ENCODE assay signal across 23 cellular contexts in the genomic region with DNA sequence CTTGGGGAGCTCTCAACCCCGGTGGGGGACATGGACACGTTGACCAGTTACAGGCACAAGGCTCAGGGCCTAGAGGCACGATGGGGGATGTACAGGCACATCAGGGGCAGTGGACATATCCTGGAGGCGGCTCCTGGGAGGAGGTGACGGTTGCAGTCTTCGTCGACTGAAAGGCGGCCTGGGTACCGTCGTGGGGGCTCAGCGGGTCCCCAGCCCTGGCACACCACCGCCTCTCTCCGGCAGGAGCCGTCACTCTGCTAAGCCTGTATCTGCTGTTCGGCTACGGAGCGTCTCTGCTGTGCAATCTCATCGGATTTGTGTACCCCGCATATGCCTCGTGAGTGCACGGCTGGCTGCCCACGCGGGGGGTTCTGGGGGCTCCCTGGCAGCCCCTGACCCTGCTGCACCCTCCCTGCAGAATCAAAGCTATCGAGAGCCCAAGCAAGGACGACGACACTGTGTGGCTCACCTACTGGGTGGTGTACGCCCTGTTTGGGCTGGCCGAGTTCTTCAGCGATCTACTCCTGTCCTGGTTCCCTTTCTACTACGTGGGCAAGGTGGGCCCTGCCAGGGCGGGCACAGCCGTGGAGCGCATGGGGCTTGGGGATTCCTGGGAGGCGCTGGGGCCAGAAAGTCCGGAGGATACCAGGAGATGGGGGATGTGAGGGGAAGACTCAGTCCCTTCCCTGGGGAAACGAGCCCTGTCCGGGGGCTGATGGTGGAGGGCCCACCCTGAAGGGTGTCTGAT. TPM values are rescaled to one million over a fixed set of nuclear protein-coding genes. Genes with fewer than 3 reads are reported as not detected.
A peak's percentile ranks its signal among the peaks of the same experiment; 100 is the strongest.
DNase-seq lines count a peak whose midpoint lies in the region; ATAC-seq, FAIRE-seq and TF ChIP-seq lines count a peak whose summit lies in the region.
"Had no signal": no experiment of that assay in that cellular context is flagged by ENCODE, and none has a peak within 500 bp of the region (broad histone marks: within the 10 kb centered on the region; RNA-seq: fewer than 3 reads in every experiment).

No MANE protein-coding gene starts in this region.

- no peak overlapping the region for H3K4me3 ChIP-seq in HepG2 (replicated peaks in 1 of 3; ENCODE audit: insufficient read depth in 1 of 3, low read depth in 2 of 3, low read length in 3 of 3)
- H3K4me3 ChIP-seq in right lobe of liver = no peak overlapping the region
- no peak overlapping the region for H3K4me3 ChIP-seq in neuronal stem cell (ENCODE audit: low read length in 2 of 2)
- H3K4me3 ChIP-seq: A549; BLaER1 treated with 17β-estradiol and CSF1 and Interleukin-3, amounts not matched to agents 10 nM and 100 nM had no signal

- TF ChIP-seq CTCF in HepG2 (CRISPR knock-in tag; IDR thresholded peaks at IDR 0.05) (no peak), right lobe of liver (IDR thresholded peaks at IDR 0.05) (no peak)

- no peak overlapping the region for H3K4ac ChIP-seq in neuronal stem cell (ENCODE audit: low read length)

- H3K36me3 ChIP-seq in HepG2 (replicated peaks in 1 of 2; ENCODE audit: control insufficient read depth in 1 of 2, insufficient read depth in 2 of 2, low read length in 2 of 2) (no peaks in the 10 kb centered on the region), right lobe of liver (no peaks in the 10 kb centered on the region), neuronal stem cell (replicated peaks in 1 of 2; ENCODE audit: control insufficient read depth in 2 of 2, insufficient read depth in 2 of 2, low read length in 2 of 2) (no peaks in the 10 kb centered on the region)
- H3K36me3 ChIP-seq: BE2C; BLaER1 treated with 17β-estradiol and CSF1 and Interleukin-3, amounts not matched to agents 10 nM and 100 nM had no signal

- BruUV-seq in HepG2 (replicated peaks; lab: Mats Ljungman, UMichigan) = no TSS peak

- H3K4me1 ChIP-seq in HepG2 (ENCODE audit: insufficient read depth, low read length) (peaks cover 51% of the 10 kb centered on the region), right lobe of liver (peaks cover 0 to 26% (median 5%) of the 10 kb centered on the region in 4 donors), neuronal stem cell (ENCODE audit: control insufficient read depth in 2 of 2, insufficient read depth in 1 of 2, low read depth in 1 of 2, low read length in 2 of 2) (peaks cover 15% of the 10 kb centered on the region in 2 donors)

- H2AFZ ChIP-seq in HepG2 (ENCODE audit: low read length) = no peak overlapping the region
- no peak overlapping the region for H2AFZ ChIP-seq in neuronal stem cell (ENCODE audit: low read length)

- H4K20me1 ChIP-seq in HepG2 (ENCODE audit: insufficient read depth, low read length) = no peaks in the 10 kb centered on the region

- CTCF ChIA-PET in HepG2 (lab: Yijun Ruan, JAX; ENCODE audit: low intra/inter-chr PET ratio, low total read pairs) = no interaction called here

- TF ChIP-seq POLR2A in HepG2 (IDR thresholded peaks at IDR 0.05; ENCODE audit: insufficient read depth in 1 of 2, low read depth in 2 of 2, low read length in 2 of 2) (no peak), right lobe of liver (IDR thresholded peaks at IDR 0.05) (no peak)

- H2BK15ac ChIP-seq in neuronal stem cell (ENCODE audit: low read length) = peak overlapping the region; percentile 71

- H3K27ac ChIP-seq in HepG2 (ENCODE audit: extremely low read length, insufficient read depth, low read length) (no peak overlapping the region), right lobe of liver (no peak overlapping the region), neuronal stem cell (replicated peaks; ENCODE audit: low read length) (no peak overlapping the region)
- H3K27ac ChIP-seq: A549; BLaER1 treated with 17β-estradiol and CSF1 and Interleukin-3, amounts not matched to agents 10 nM and 100 nM had no signal

- H3K79me2 ChIP-seq in HepG2 (ENCODE audit: insufficient read depth, low read length) = peaks cover 6% of the 10 kb centered on the region

- no peak for FAIRE-seq in HepG2 (lab: Jason Lieb, UNC)
- FAIRE-seq: A549, G401.6, GM12892, GM19239 had no signal

- H3K23ac ChIP-seq in neuronal stem cell (ENCODE audit: low read depth, low read length, poor library complexity) = peak overlapping the region; percentile 31

- ATAC-seq in HepG2 = no peak
- no peak for ATAC-seq in right lobe of liver
- ATAC-seq in sciatic nerve = no peak
- ATAC-seq in GM18511 (IDR thresholded peaks at IDR 0.05; ENCODE audit: unreplicated experiment) = no peak
- no peak for ATAC-seq in GM21423 (IDR thresholded peaks at IDR 0.05; ENCODE audit: unreplicated experiment)
- ATAC-seq: A549 had no signal

- TF ChIP-seq EP300 in HepG2 (IDR thresholded peaks at IDR 0.05; ENCODE audit: low read depth in 2 of 2, low read length in 2 of 2) (no peak), HepG2 (CRISPR knock-in tag; IDR thresholded peaks at IDR 0.05; ENCODE audit: borderline replicate concordance) (no peak)

- intact Hi-C loops in HepG2 (cut with micrococcal nuclease; ENCODE audit: unreplicated experiment) = no loop called here
- intact Hi-C loops in right lobe of liver (cut with DNase I) = no loop called here
- intact Hi-C loops in sciatic nerve (cut with DNase I) = no loop called here

- H3K14ac ChIP-seq in neuronal stem cell (ENCODE audit: low read length) = peak overlapping the region; percentile 38

- H2BK120ac ChIP-seq in neuronal stem cell (ENCODE audit: low read depth, low read length) = no peak overlapping the region

- no peaks in the 10 kb centered on the region for H3K27me3 ChIP-seq in HepG2 (ENCODE audit: control insufficient read depth in 1 of 2, insufficient read depth in 2 of 2, low read length in 2 of 2)
- no peaks in the 10 kb centered on the region for H3K27me3 ChIP-seq in right lobe of liver
- H3K27me3 ChIP-seq in neuronal stem cell (ENCODE audit: control insufficient read depth in 3 of 3, insufficient read depth in 3 of 3, low read depth in 1 of 3, low read length in 3 of 3) = peaks cover 3 to 18% (median 14%) of the 10 kb centered on the region in 3 experiments
- H3K27me3 ChIP-seq: BE2C had no signal

- H3K18ac ChIP-seq in neuronal stem cell (ENCODE audit: low read length) = peak overlapping the region; percentile 64

- no peak overlapping the region for H4K8ac ChIP-seq in neuronal stem cell (ENCODE audit: low read depth, low read length)

- H2BK12ac ChIP-seq in neuronal stem cell (ENCODE audit: low read length) = peak overlapping the region; percentile 94

- H2AK5ac ChIP-seq in neuronal stem cell (ENCODE audit: low read depth, low read length) = peak overlapping the region; percentile 68

- DNase-seq in HepG2 (ENCODE audit: low spot score) (no peak), right lobe of liver (no peak), neuronal stem cell (ENCODE audit: low spot score) (no peak), sciatic nerve (ENCODE audit: low spot score) (peak; percentile 54)
- DNase-seq: 8988T, ACHN, AML-193, BE2C, Calu3, COR-L47, DMS153, DND-41, GOT3, H7, HCEC 1CT had no signal

- POLR2A ChIA-PET in HepG2 (lab: Yijun Ruan, JAX) = no interaction called here

- no peak for TF ChIP-seq RAD21 in HepG2 (CRISPR knock-in tag; IDR thresholded peaks at IDR 0.05)

- H3K9ac ChIP-seq in HepG2 (ENCODE audit: insufficient read depth, low read depth, low read length) = no peak overlapping the region
- H3K9ac ChIP-seq in neuronal stem cell (ENCODE audit: low read depth, low read length, poor library complexity) = peak overlapping the region; percentile 44
- H3K9ac ChIP-seq: BLaER1 treated with 17β-estradiol and CSF1 and Interleukin-3, amounts not matched to agents 10 nM and 100 nM had no signal

- no peak overlapping the region for H4K91ac ChIP-seq in neuronal stem cell (ENCODE audit: low read depth, low read length, poor library complexity)

- in situ Hi-C loops in HepG2 (cut with HindIII; ENCODE audit: extremely low pct_ligation_motif_present, low pct_unique_long_range_greater_than_20kb) = no loop called here

- no peaks in the 10 kb centered on the region for H3K9me3 ChIP-seq in HepG2 (ENCODE audit: low read length)
- H3K9me3 ChIP-seq in right lobe of liver = no peaks in the 10 kb centered on the region
- H3K9me3 ChIP-seq in neuronal stem cell (replicated peaks in 1 of 2; ENCODE audit: control insufficient read depth in 2 of 2, insufficient read depth in 1 of 2, low read depth in 1 of 2, low read length in 2 of 2) = no peaks in the 10 kb centered on the region
- H3K9me3 ChIP-seq: A549, BE2C had no signal

- peak overlapping the region; percentile 66 for H2BK5ac ChIP-seq in neuronal stem cell (ENCODE audit: low read length)

- no peak overlapping the region for H3K4me2 ChIP-seq in HepG2 (ENCODE audit: low read depth, low read length)
- H3K4me2 ChIP-seq in neuronal stem cell (ENCODE audit: insufficient read depth, low read length, poor library complexity, severe bottlenecking) = no peak overlapping the region
- H3K4me2 ChIP-seq: A549 had no signal

- 73% methylated on average over 13 of the region's 37 CpGs for WGBS in HepG2 (ENCODE audit: low lambda C conversion rate)
- WGBS in right lobe of liver (ENCODE audit: insufficient coverage, low coverage, low lambda C conversion rate, missing lambda C conversion rate) = 82% methylated on average over 10 of the region's 37 CpGs
- no CpG with 5 or more reads among the region's 37 CpGs for WGBS in neuronal stem cell (ENCODE audit: extremely low coverage in 2 of 2, insufficient read length in 2 of 2, insufficient replicate concordance in 1 of 2), 2 donors

- H3K79me1 ChIP-seq in neuronal stem cell (ENCODE audit: low read depth, low read length) = no peaks in the 10 kb centered on the region

RNA-seq across cellular contexts. Expression of a gene that starts 4.2 kb away (rescaled TPM):
- total RNA-seq in HepG2 (2016; rRNA removed; fragmentation: Illumina TruSeq; extraction: Trizol) = 15.6 and 28.8 TPM in 2 replicates
- 21.2 and 31.3 TPM in 2 replicates for total RNA-seq in HepG2 (2016; cell fraction: cytosol; rRNA removed; fragmentation: Illumina TruSeq; extraction: Trizol; ENCODE audit: low read depth)
- total RNA-seq in HepG2 (2016; cell fraction: insoluble cytoplasmic fraction; rRNA removed; fragmentation: Illumina TruSeq; extraction: Trizol) = 13.3 and 31.5 TPM in 2 replicates
- total RNA-seq in HepG2 (2016; cell fraction: membrane; rRNA removed; fragmentation: Illumina TruSeq; extraction: Trizol) = 21.8 and 29.6 TPM in 2 replicates
- 22.0 and 24.7 TPM in 2 replicates for total RNA-seq in HepG2 (2016; cell fraction: nucleus; rRNA removed; fragmentation: Illumina TruSeq; extraction: Trizol)
- polyA plus RNA-seq in HepG2 (2011; rRNA removed) = 10.0 and 17.3 TPM in 2 replicates
- polyA plus RNA-seq in HepG2 (2011; cell fraction: cytosol; rRNA removed) = 10.9 and 13.3 TPM in 2 replicates
- 15.2 and 19.3 TPM in 2 replicates for polyA plus RNA-seq in HepG2 (2011; cell fraction: nucleus; rRNA removed)
- polyA plus RNA-seq in HepG2 (2012) = 31.7 and 32.2 TPM in 2 replicates
- 40.3 and 49.6 TPM in 2 replicates for polyA plus RNA-seq in HepG2 (2016; cell fraction: cytosol; fragmentation: Illumina TruSeq; extraction: Trizol; ENCODE audit: low read depth)
- polyA plus RNA-seq in HepG2 (2016; cell fraction: insoluble cytoplasmic fraction; fragmentation: Illumina TruSeq; extraction: Trizol; ENCODE audit: low read depth) = 23.2 and 29.9 TPM in 2 replicates
- 43.0 and 49.7 TPM in 2 replicates for polyA plus RNA-seq in HepG2 (2016; cell fraction: membrane; fragmentation: Illumina TruSeq; extraction: Trizol; ENCODE audit: low read depth)
- polyA plus RNA-seq in HepG2 (2016; cell fraction: nucleus; fragmentation: Illumina TruSeq; extraction: Trizol; ENCODE audit: insufficient read depth, low read depth) = 65.9 and 70.0 TPM in 2 replicates
- polyA minus RNA-seq in HepG2 (2011; rRNA and poly(A)+ RNA removed; ENCODE audit: low replicate concordance) = 7.1 and 14.8 TPM in 2 replicates
- 12.4 and 14.4 TPM in 2 replicates for polyA minus RNA-seq in HepG2 (2011; cell fraction: cytosol; rRNA and poly(A)+ RNA removed)
- polyA minus RNA-seq in HepG2 (2011; cell fraction: nucleus; rRNA and poly(A)+ RNA removed) = 3.5 and 3.6 TPM in 2 replicates
- total RNA-seq in right lobe of liver = 100 to 1,000 TPM; 113 to 218 (median 177) TPM
- polyA plus RNA-seq in neuronal stem cell (2013, experiment 1 of 2) = 18.0 TPM
- polyA plus RNA-seq in neuronal stem cell (2013, experiment 2 of 2) = 17.5 TPM
- total RNA-seq in sciatic nerve = 3.9 TPM

RNA-seq across cellular contexts. Expression of a gene that starts 5.1 kb away (rescaled TPM):
- total RNA-seq in HepG2 (2016; rRNA removed; fragmentation: Illumina TruSeq; extraction: Trizol) (0.52 and 2.0 TPM in 2 replicates), right lobe of liver (1 to 10 TPM; 2.0 to 8.0 (median 3.6) TPM), sciatic nerve (2.5 TPM)
- 0.91 and 1.2 TPM in 2 replicates for total RNA-seq in HepG2 (2016; cell fraction: cytosol; rRNA removed; fragmentation: Illumina TruSeq; extraction: Trizol; ENCODE audit: low read depth)
- 1.1 and 1.5 TPM in 2 replicates for total RNA-seq in HepG2 (2016; cell fraction: insoluble cytoplasmic fraction; rRNA removed; fragmentation: Illumina TruSeq; extraction: Trizol)
- total RNA-seq in HepG2 (2016; cell fraction: membrane; rRNA removed; fragmentation: Illumina TruSeq; extraction: Trizol) = 1.5 and 2.0 TPM in 2 replicates
- 1.7 and 3.6 TPM in 2 replicates for total RNA-seq in HepG2 (2016; cell fraction: nucleus; rRNA removed; fragmentation: Illumina TruSeq; extraction: Trizol)
- 2.7 and 3.1 TPM in 2 replicates for polyA plus RNA-seq in HepG2 (2011; rRNA removed)
- polyA plus RNA-seq in HepG2 (2011; cell fraction: cytosol; rRNA removed) = 0.73 and 1.2 TPM in 2 replicates
- polyA plus RNA-seq in HepG2 (2011; cell fraction: nucleus; rRNA removed) = 62.7 and 100 TPM in 2 replicates
- polyA plus RNA-seq in HepG2 (2012) = 2.9 and 3.0 TPM in 2 replicates
- 0.60 and 0.88 TPM in 2 replicates for polyA plus RNA-seq in HepG2 (2016; cell fraction: cytosol; fragmentation: Illumina TruSeq; extraction: Trizol; ENCODE audit: low read depth)
- 0.61 and 1.1 TPM in 2 replicates for polyA plus RNA-seq in HepG2 (2016; cell fraction: insoluble cytoplasmic fraction; fragmentation: Illumina TruSeq; extraction: Trizol; ENCODE audit: low read depth)
- 1.2 TPM in 2 replicates for polyA plus RNA-seq in HepG2 (2016; cell fraction: membrane; fragmentation: Illumina TruSeq; extraction: Trizol; ENCODE audit: low read depth)
- 11.8 and 12.9 TPM in 2 replicates for polyA plus RNA-seq in HepG2 (2016; cell fraction: nucleus; fragmentation: Illumina TruSeq; extraction: Trizol; ENCODE audit: insufficient read depth, low read depth)
- 0.84 and 1.6 TPM in 2 replicates for polyA minus RNA-seq in HepG2 (2011; rRNA and poly(A)+ RNA removed; ENCODE audit: low replicate concordance)
- 0.88 and 1.6 TPM in 2 replicates for polyA minus RNA-seq in HepG2 (2011; cell fraction: cytosol; rRNA and poly(A)+ RNA removed)
- polyA minus RNA-seq in HepG2 (2011; cell fraction: nucleus; rRNA and poly(A)+ RNA removed) = 1.7 and 4.6 TPM in 2 replicates
- polyA plus RNA-seq in neuronal stem cell (2013, experiment 1 of 2) = 8.3 TPM
- 7.9 TPM for polyA plus RNA-seq in neuronal stem cell (2013, experiment 2 of 2)
- polyA plus RNA-seq: CD4-positive, alpha-beta memory T cell had no signal

RNA-seq across cellular contexts. Expression of a gene that starts 16.2 kb away (rescaled TPM):
- total RNA-seq in HepG2 (2016; rRNA removed; fragmentation: Illumina TruSeq; extraction: Trizol) (32.3 and 32.4 TPM in 2 replicates), right lobe of liver (10 to 100 TPM; 12.2 to 32.7 (median 15.3) TPM), sciatic nerve (22.1 TPM)
- 11.9 and 13.3 TPM in 2 replicates for total RNA-seq in HepG2 (2016; cell fraction: cytosol; rRNA removed; fragmentation: Illumina TruSeq; extraction: Trizol; ENCODE audit: low read depth)
- total RNA-seq in HepG2 (2016; cell fraction: insoluble cytoplasmic fraction; rRNA removed; fragmentation: Illumina TruSeq; extraction: Trizol) = 34.4 and 35.4 TPM in 2 replicates
- total RNA-seq in HepG2 (2016; cell fraction: membrane; rRNA removed; fragmentation: Illumina TruSeq; extraction: Trizol) = 33.2 and 36.2 TPM in 2 replicates
- total RNA-seq in HepG2 (2016; cell fraction: nucleus; rRNA removed; fragmentation: Illumina TruSeq; extraction: Trizol) = 15.1 and 17.1 TPM in 2 replicates
- polyA plus RNA-seq in HepG2 (2011; rRNA removed) = 14.2 and 19.5 TPM in 2 replicates
- 18.3 and 24.5 TPM in 2 replicates for polyA plus RNA-seq in HepG2 (2011; cell fraction: cytosol; rRNA removed)
- 33.5 and 34.3 TPM in 2 replicates for polyA plus RNA-seq in HepG2 (2011; cell fraction: nucleus; rRNA removed)
- polyA plus RNA-seq in HepG2 (2012) = 9.6 and 14.8 TPM in 2 replicates
- 11.7 and 15.7 TPM in 2 replicates for polyA plus RNA-seq in HepG2 (2016; cell fraction: cytosol; fragmentation: Illumina TruSeq; extraction: Trizol; ENCODE audit: low read depth)
- 31.7 and 32.0 TPM in 2 replicates for polyA plus RNA-seq in HepG2 (2016; cell fraction: insoluble cytoplasmic fraction; fragmentation: Illumina TruSeq; extraction: Trizol; ENCODE audit: low read depth)
- polyA plus RNA-seq in HepG2 (2016; cell fraction: membrane; fragmentation: Illumina TruSeq; extraction: Trizol; ENCODE audit: low read depth) = 25.3 and 26.3 TPM in 2 replicates
- polyA plus RNA-seq in HepG2 (2016; cell fraction: nucleus; fragmentation: Illumina TruSeq; extraction: Trizol; ENCODE audit: insufficient read depth, low read depth) = 30.3 and 33.5 TPM in 2 replicates
- 15.8 and 20.8 TPM in 2 replicates for polyA minus RNA-seq in HepG2 (2011; rRNA and poly(A)+ RNA removed; ENCODE audit: low replicate concordance)
- 8.7 and 9.4 TPM in 2 replicates for polyA minus RNA-seq in HepG2 (2011; cell fraction: cytosol; rRNA and poly(A)+ RNA removed)
- polyA minus RNA-seq in HepG2 (2011; cell fraction: nucleus; rRNA and poly(A)+ RNA removed) = 13.3 and 13.6 TPM in 2 replicates
- 22.9 TPM for polyA plus RNA-seq in neuronal stem cell (2013, experiment 1 of 2)
- polyA plus RNA-seq in neuronal stem cell (2013, experiment 2 of 2) = 21.4 TPM

RNA-seq across cellular contexts. Expression of a gene that starts 17.6 kb away (rescaled TPM):
- total RNA-seq in HepG2 (2016; rRNA removed; fragmentation: Illumina TruSeq; extraction: Trizol) (0.24 and 0.60 TPM in 2 replicates), right lobe of liver (1 to 10 TPM; 1.8 to 6.9 (median 4.5) TPM), sciatic nerve (48.3 TPM)
- 0.35 and 0.81 TPM in 2 replicates for total RNA-seq in HepG2 (2016; cell fraction: cytosol; rRNA removed; fragmentation: Illumina TruSeq; extraction: Trizol; ENCODE audit: low read depth)
- total RNA-seq in HepG2 (2016; cell fraction: insoluble cytoplasmic fraction; rRNA removed; fragmentation: Illumina TruSeq; extraction: Trizol) = 0.25 and 0.41 TPM in 2 replicates
- total RNA-seq in HepG2 (2016; cell fraction: membrane; rRNA removed; fragmentation: Illumina TruSeq; extraction: Trizol) = 0.17 and 0.56 TPM in 2 replicates
- total RNA-seq in HepG2 (2016; cell fraction: nucleus; rRNA removed; fragmentation: Illumina TruSeq; extraction: Trizol) = 0.41 and 0.78 TPM in 2 replicates
- polyA plus RNA-seq in HepG2 (2011; rRNA removed) = 2.7 and 3.8 TPM in 2 replicates
- polyA plus RNA-seq in HepG2 (2011; cell fraction: cytosol; rRNA removed) = 1.9 and 2.1 TPM in 2 replicates
- polyA plus RNA-seq in HepG2 (2011; cell fraction: nucleus; rRNA removed) = 13.4 and 15.1 TPM in 2 replicates
- polyA plus RNA-seq in HepG2 (2012) = 0.63 and 1.1 TPM in 2 replicates
- 0.43 and 0.55 TPM in 2 replicates for polyA plus RNA-seq in HepG2 (2016; cell fraction: cytosol; fragmentation: Illumina TruSeq; extraction: Trizol; ENCODE audit: low read depth)
- 0.76 and 0.82 TPM in 2 replicates for polyA plus RNA-seq in HepG2 (2016; cell fraction: insoluble cytoplasmic fraction; fragmentation: Illumina TruSeq; extraction: Trizol; ENCODE audit: low read depth)
- 0.43 and 0.80 TPM in 2 replicates for polyA plus RNA-seq in HepG2 (2016; cell fraction: membrane; fragmentation: Illumina TruSeq; extraction: Trizol; ENCODE audit: low read depth)
- 2.4 and 2.9 TPM in 2 replicates for polyA plus RNA-seq in HepG2 (2016; cell fraction: nucleus; fragmentation: Illumina TruSeq; extraction: Trizol; ENCODE audit: insufficient read depth, low read depth)
- polyA minus RNA-seq in HepG2 (2011; rRNA and poly(A)+ RNA removed; ENCODE audit: low replicate concordance) = 1.8 and 6.0 TPM in 2 replicates
- 0.79 and 1.8 TPM in 2 replicates for polyA minus RNA-seq in HepG2 (2011; cell fraction: cytosol; rRNA and poly(A)+ RNA removed)
- polyA minus RNA-seq in HepG2 (2011; cell fraction: nucleus; rRNA and poly(A)+ RNA removed) = 1.2 and 1.7 TPM in 2 replicates
- polyA plus RNA-seq in neuronal stem cell (2013, experiment 1 of 2) = 0.31 TPM
- polyA plus RNA-seq in neuronal stem cell (2013, experiment 2 of 2) = 0.21 TPM

RNA-seq across cellular contexts. Expression of a gene that starts 28.7 kb away (rescaled TPM):
- total RNA-seq in HepG2 (2016; rRNA removed; fragmentation: Illumina TruSeq; extraction: Trizol) (not detected in 2 replicates), right lobe of liver (not detected), sciatic nerve (0.80 TPM)
- not detected in 2 replicates for total RNA-seq in HepG2 (2016; cell fraction: cytosol; rRNA removed; fragmentation: Illumina TruSeq; extraction: Trizol; ENCODE audit: low read depth)
- total RNA-seq in HepG2 (2016; cell fraction: insoluble cytoplasmic fraction; rRNA removed; fragmentation: Illumina TruSeq; extraction: Trizol) = not detected in 2 replicates
- not detected in 2 replicates for total RNA-seq in HepG2 (2016; cell fraction: membrane; rRNA removed; fragmentation: Illumina TruSeq; extraction: Trizol)
- not detected in 2 replicates for total RNA-seq in HepG2 (2016; cell fraction: nucleus; rRNA removed; fragmentation: Illumina TruSeq; extraction: Trizol)
- not detected in 2 replicates for polyA plus RNA-seq in HepG2 (2011; rRNA removed)
- polyA plus RNA-seq in HepG2 (2011; cell fraction: cytosol; rRNA removed) = not detected in 2 replicates
- polyA plus RNA-seq in HepG2 (2011; cell fraction: nucleus; rRNA removed) = not detected in 2 replicates
- polyA plus RNA-seq in HepG2 (2012) = not detected in 2 replicates
- polyA plus RNA-seq in HepG2 (2016; cell fraction: cytosol; fragmentation: Illumina TruSeq; extraction: Trizol; ENCODE audit: low read depth) = not detected in 2 replicates
- not detected in 2 replicates for polyA plus RNA-seq in HepG2 (2016; cell fraction: insoluble cytoplasmic fraction; fragmentation: Illumina TruSeq; extraction: Trizol; ENCODE audit: low read depth)
- polyA plus RNA-seq in HepG2 (2016; cell fraction: membrane; fragmentation: Illumina TruSeq; extraction: Trizol; ENCODE audit: low read depth) = not detected in 2 replicates
- polyA plus RNA-seq in HepG2 (2016; cell fraction: nucleus; fragmentation: Illumina TruSeq; extraction: Trizol; ENCODE audit: insufficient read depth, low read depth) = 0.21 TPM in 1 of 2 replicates, not detected in the other
- polyA minus RNA-seq in HepG2 (2011; rRNA and poly(A)+ RNA removed; ENCODE audit: low replicate concordance) = not detected in 2 replicates
- polyA minus RNA-seq in HepG2 (2011; cell fraction: cytosol; rRNA and poly(A)+ RNA removed) = not detected in 2 replicates
- polyA minus RNA-seq in HepG2 (2011; cell fraction: nucleus; rRNA and poly(A)+ RNA removed) = not detected in 2 replicates
- polyA plus RNA-seq in neuronal stem cell (2013, experiment 1 of 2) = 0.18 TPM
- 0.25 TPM for polyA plus RNA-seq in neuronal stem cell (2013, experiment 2 of 2)
- total RNA-seq: Calu3; CD4-positive, alpha-beta memory T cell had no signal
- polyA plus RNA-seq: A549; CD4-positive, alpha-beta memory T cell had no signal
